1 cellular context compared by ENCODE assay signal in the genomic region with DNA sequence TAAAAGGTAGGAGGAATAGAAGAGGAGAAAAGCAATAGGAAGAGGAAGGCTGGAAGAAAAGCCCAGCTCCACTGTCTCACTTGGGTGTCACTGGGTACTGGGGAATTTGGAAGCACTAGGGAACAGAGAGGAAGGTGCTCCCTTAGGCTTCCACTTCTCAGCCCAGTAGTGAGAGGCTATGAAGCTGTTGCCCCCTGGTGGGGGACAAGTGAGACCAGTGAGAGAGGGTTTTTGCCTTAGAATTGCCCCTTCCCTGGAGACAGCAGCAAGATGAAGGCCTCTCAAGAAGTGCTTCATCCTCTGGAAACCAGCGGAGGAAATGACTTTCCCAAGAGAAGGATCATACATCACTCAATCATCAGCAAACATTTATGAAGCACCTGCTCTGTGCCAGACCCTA.
TF ChIP-seq lines count a peak whose summit lies in the region.

No MANE protein-coding gene starts in this region.

TF ChIP-seq in K562, 482 proteins besides CTCF, POLR2A, EP300 and RAD21:
- no peak for TF ChIP-seq SRSF1 (IDR thresholded peaks at IDR 0.05; ENCODE audit: low read depth, low read length)
- TF ChIP-seq ZNF224 (CRISPR knock-in tag; IDR thresholded peaks at IDR 0.05): no peak
- no peak for TF ChIP-seq CBFA2T2 (conservative IDR thresholded peaks at IDR 0.05)
- no peak for TF ChIP-seq MAFF (IDR thresholded peaks at IDR 0.05; ENCODE audit: low read length)
- TF ChIP-seq ZC3H4 (CRISPR knock-in tag; IDR thresholded peaks at IDR 0.05; ENCODE audit: borderline replicate concordance): no peak
- TF ChIP-seq RBM17 (IDR thresholded peaks at IDR 0.05; ENCODE audit: borderline replicate concordance, low read depth, low read length): no peak
- no peak for TF ChIP-seq CBX1 (IDR thresholded peaks at IDR 0.05; ENCODE audit: low read depth)
